ENCODE assay signal across 8 cellular contexts in genomic region chr18:31497711-31498449, GRCh38. TPM values are rescaled to one million over a fixed set of nuclear protein-coding genes. Genes with fewer than 3 reads are reported as not detected.
A peak's percentile ranks its signal among the peaks of the same experiment; 100 is the strongest.
DNase-seq lines count a peak whose midpoint lies in the region; ATAC-seq and TF ChIP-seq lines count a peak whose summit lies in the region.

Gene DSG2, plus strand, starts transcription at chr18:31498177. Its CDS starts 75 bp downstream, at chr18:31498252.

- H3K9ac ChIP-seq in mesendoderm (ENCODE audit: low read length) = peak within 1 kb of the TSS; percentile 97

- peak within 1 kb of the TSS; percentile 25 for H3K4me3 ChIP-seq in effector memory CD4-positive, alpha-beta T cell (ENCODE audit: insufficient read depth, low read depth, low read length, poor library complexity, severe bottlenecking)
- peak within 1 kb of the TSS; percentile 93 for H3K4me3 ChIP-seq in mesendoderm (ENCODE audit: low read length)
- peak within 1 kb of the TSS; percentile 66 for H3K4me3 ChIP-seq in thoracic aorta

- TF ChIP-seq CTCF in thoracic aorta (IDR thresholded peaks at IDR 0.05) = no peak

- H3K4ac ChIP-seq in mesendoderm (ENCODE audit: low read depth, low read length) = peak within 1 kb of the TSS; percentile 61

- DNase-seq in Caki2 (ENCODE audit: low read depth) (peak; percentile 67), SKM-1 (lab: John Stamatoyannopoulos, UW; ENCODE audit: unreplicated experiment) (peak; percentile 33), mesendoderm (peak; percentile 92), thoracic aorta (ENCODE audit: low spot score) (no peak)
- DNase-seq in effector memory CD4-positive, alpha-beta T cell = no peak
- DNase-seq in NK-92 treated with Interleukin-12 subunit alpha and Interleukin-12 subunit beta, amount 100 ng/mL, for 24 hours (lab: John Stamatoyannopoulos, UW) = no peak

- H3K36me3 ChIP-seq in effector memory CD4-positive, alpha-beta T cell (ENCODE audit: control insufficient read depth, insufficient read depth, low read length) = no peaks in the 10 kb centered on the region
- no peaks in the 10 kb centered on the region for H3K36me3 ChIP-seq in mesendoderm (ENCODE audit: control insufficient read depth, insufficient read depth, low read length)
- no peaks in the 10 kb centered on the region for H3K36me3 ChIP-seq in thoracic aorta

- WGBS in mesendoderm (ENCODE audit: extremely low coverage, insufficient coverage, low lambda C conversion rate) = no CpG with 5 or more reads among the region's 82 CpGs

- H3K79me2 ChIP-seq in mesendoderm (ENCODE audit: control insufficient read depth, insufficient read depth, low read length) = peaks cover 27% of the 10 kb centered on the region

- no peak within 1 kb of the TSS for H2BK15ac ChIP-seq in mesendoderm (replicated peaks; ENCODE audit: low read depth)

- no peak within 1 kb of the TSS for H2AK5ac ChIP-seq in mesendoderm (ENCODE audit: low read length)

- ATAC-seq in GM19438 (IDR thresholded peaks at IDR 0.05; ENCODE audit: low read depth, unreplicated experiment) (peak; percentile 43), HG03442 (IDR thresholded peaks at IDR 0.05; ENCODE audit: unreplicated experiment) (peak; percentile 41), thoracic aorta (ENCODE audit: insufficient number of reproducible peaks, low FRiP score, low read depth) (no peak)

- in situ Hi-C loops in Caki2 (cut with HindIII; ENCODE audit: low pct_unique_long_range_greater_than_20kb, low sequenced_read_pairs) = no loop called here

- H3K79me1 ChIP-seq in mesendoderm (ENCODE audit: low read length) = peaks cover 11% of the 10 kb centered on the region

- peak within 1 kb of the TSS; percentile 17 for H2BK120ac ChIP-seq in mesendoderm (ENCODE audit: low read depth, low read length)

- peak within 1 kb of the TSS; percentile 39 for H3K4me2 ChIP-seq in mesendoderm (ENCODE audit: low read length)

- H2BK5ac ChIP-seq in mesendoderm (ENCODE audit: low read length) = peak within 1 kb of the TSS; percentile 93

- no peak within 1 kb of the TSS for H4K5ac ChIP-seq in mesendoderm (ENCODE audit: low read length)

- H3K9me3 ChIP-seq in effector memory CD4-positive, alpha-beta T cell (ENCODE audit: control insufficient read depth, low read length) = no peaks in the 10 kb centered on the region
- H3K9me3 ChIP-seq in thoracic aorta = no peaks in the 10 kb centered on the region

- peaks cover 10% of the 10 kb centered on the region for H3K27me3 ChIP-seq in effector memory CD4-positive, alpha-beta T cell (replicated peaks; ENCODE audit: control insufficient read depth, insufficient read depth, low read length, poor library complexity, severe bottlenecking)
- no peaks in the 10 kb centered on the region for H3K27me3 ChIP-seq in mesendoderm (ENCODE audit: insufficient read depth, low read length, poor library complexity)
- no peaks in the 10 kb centered on the region for H3K27me3 ChIP-seq in thoracic aorta (replicated peaks; ENCODE audit: insufficient read depth)

- H3K4me1 ChIP-seq in effector memory CD4-positive, alpha-beta T cell (ENCODE audit: control insufficient read depth, insufficient read depth, low read length, poor library complexity, severe bottlenecking) = no peaks in the 10 kb centered on the region
- H3K4me1 ChIP-seq in mesendoderm (ENCODE audit: control insufficient read depth, low read depth, low read length) = peaks cover 9% of the 10 kb centered on the region
- peaks cover 3 to 8% of the 10 kb centered on the region in 2 donors for H3K4me1 ChIP-seq in thoracic aorta (ENCODE audit: control insufficient read depth in 1 of 2, low read depth in 2 of 2)

- H3K18ac ChIP-seq in mesendoderm (ENCODE audit: low read length) = peak within 1 kb of the TSS; percentile 64

- peak within 1 kb of the TSS; percentile 99 for H4K8ac ChIP-seq in mesendoderm (ENCODE audit: low read depth, low read length)

- peak within 1 kb of the TSS; percentile 99 for H3K56ac ChIP-seq in mesendoderm (ENCODE audit: low read length)

- H3K27ac ChIP-seq in effector memory CD4-positive, alpha-beta T cell (ENCODE audit: insufficient read depth, low read length, poor library complexity, severe bottlenecking) = no peak within 1 kb of the TSS
- H3K27ac ChIP-seq in mesendoderm (ENCODE audit: low read depth, low read length) = peak within 1 kb of the TSS; percentile 66
- no peak within 1 kb of the TSS for H3K27ac ChIP-seq in thoracic aorta

- peak within 1 kb of the TSS; percentile 96 for H3K23ac ChIP-seq in mesendoderm (ENCODE audit: low read length)

RNA-seq across cellular contexts. Expression of gene DSG2, which starts in this region (rescaled TPM):
- total RNA-seq in Caki2 (2014; rRNA removed; shearing (Covaris generic); ENCODE audit: low replicate concordance) = 40.9 and 42.9 TPM in 2 replicates
- 98.2 TPM for polyA plus RNA-seq in mesendoderm (2013, experiment 1 of 2)
- 99.5 TPM for polyA plus RNA-seq in mesendoderm (2013, experiment 2 of 2)
- total RNA-seq in thoracic aorta = 1 to 10 TPM in 1 of 2 donors, under 1 TPM in 1; 0.81 to 2.8 TPM

Comparison
In these comparisons a context has a peak if more than half of its experiments do, and no peak if none do; other contexts are left out.
1. RNA of gene DSG2 (total RNA-seq): 40.9 to 42.9 TPM in Caki2; 0.81 to 2.8 TPM in thoracic aorta; every median in the first group is over 10 times any median in the second.
2. DNase-seq: peak in Caki2 (single experiment), SKM-1 (single experiment) and mesendoderm (single experiment); none in effector memory CD4-positive, alpha-beta T cell (0 of 3), thoracic aorta (single experiment) and NK-92 treated with Interleukin-12 subunit alpha and Interleukin-12 subunit beta, amount 100 ng/mL, for 24 hours (single experiment).
3. H3K4me3 ChIP-seq: peak in every context shown above with its lines; median percentile 93 in mesendoderm; 66 in thoracic aorta; 25 in effector memory CD4-positive, alpha-beta T cell.